7 cellular contexts compared by ENCODE assay signal in genomic region chr15:78766641-78767071, GRCh38. TPM values are rescaled to one million over a fixed set of nuclear protein-coding genes. Genes with fewer than 3 reads are reported as not detected.
DNase-seq lines count a peak whose midpoint lies in the region; ATAC-seq and TF ChIP-seq lines count a peak whose summit lies in the region.
"Not testable (repeated sequence)": the region's sequence is repeated elsewhere in the genome, so short reads cannot be mapped to it uniquely, and the experiment has no call there.

No MANE protein-coding gene starts in this region.

- not testable (repeated sequence) for TF ChIP-seq CTCF in WTC11 (IDR thresholded peaks at IDR 0.05)

- not testable (repeated sequence) for H3K4me3 ChIP-seq in BLaER1

- peak; percentile 8 for DNase-seq in WTC11 (ENCODE audit: low spot score)
- peak; percentile 73 for DNase-seq in cardiac septum (ENCODE audit: low spot score)
- DNase-seq in left lobe of liver (ENCODE audit: low spot score) = peak; percentile 29
- DNase-seq in mesenteric fat pad (ENCODE audit: low spot score) = peak; percentile 72
- DNase-seq in posterior vena cava (ENCODE audit: low spot score) = peak; percentile 54

- CTCF ChIA-PET in WTC11 (lab: Charles Lee) = interaction anchor here (1.1 to 2.1 kb wide), 3 partner anchors 10 to 45 kb away, joined by 5 to 7 read pairs (median 6); partner anchors contain the start of gene ADAMTS7

- peaks cover 18% of the 10 kb centered on the region for H3K4me1 Mint-ChIP-seq in WTC11
- H3K4me1 Mint-ChIP-seq in stimulated activated memory B cell treated with anti-CD40 and anti-IgM and Interleukin-4, amounts not matched to agents 10 μg/mL and 1 μg/mL and 100 μg/mL, for 72 hours = peaks cover 36% of the 10 kb centered on the region

- not testable (repeated sequence) for H3K27me3 ChIP-seq in BLaER1

- not testable (repeated sequence) for H3K36me3 Mint-ChIP-seq in WTC11; stimulated activated memory B cell treated with anti-CD40 and anti-IgM and Interleukin-4, amounts not matched to agents 10 μg/mL and 1 μg/mL and 100 μg/mL, for 72 hours

- 0 out of 2 replicates have a peak overlapping the region, but pooled peaks have one; percentile 51 for H3K27ac ChIP-seq in BLaER1

- POLR2A ChIA-PET in WTC11 (lab: Charles Lee) = not testable (repeated sequence)

- intact Hi-C loops in cardiac septum (cut with DNase I); posterior vena cava (cut with DNase I): not testable (repeated sequence)

- not testable (repeated sequence) for H3K4me3 Mint-ChIP-seq in WTC11; stimulated activated memory B cell treated with anti-CD40 and anti-IgM and Interleukin-4, amounts not matched to agents 10 μg/mL and 1 μg/mL and 100 μg/mL, for 72 hours

- ATAC-seq in WTC11; left lobe of liver; stimulated activated memory B cell treated with anti-CD40 and anti-IgM and Interleukin-4, amounts not matched to agents 10 μg/mL and 1 μg/mL and 100 μg/mL, for 72 hours: not testable (repeated sequence)

- not testable (repeated sequence) for H3K27ac Mint-ChIP-seq in WTC11
- peak overlapping the region; percentile 41 for H3K27ac Mint-ChIP-seq in stimulated activated memory B cell treated with anti-CD40 and anti-IgM and Interleukin-4, amounts not matched to agents 10 μg/mL and 1 μg/mL and 100 μg/mL, for 72 hours

- not testable (repeated sequence) for H3K9ac ChIP-seq in BLaER1

- H4K20me1 ChIP-seq in BLaER1 = not testable (repeated sequence)

- not testable (repeated sequence) for H3K27me3 Mint-ChIP-seq in WTC11 (ENCODE audit: low read depth); stimulated activated memory B cell treated with anti-CD40 and anti-IgM and Interleukin-4, amounts not matched to agents 10 μg/mL and 1 μg/mL and 100 μg/mL, for 72 hours

- peaks cover 82% of the 10 kb centered on the region for H3K4me1 ChIP-seq in BLaER1

- H3K4me2 ChIP-seq in BLaER1 = peak overlapping the region; percentile 30; the same call in 1 of the 2 replicates

- H3K9me3 Mint-ChIP-seq in WTC11; stimulated activated memory B cell treated with anti-CD40 and anti-IgM and Interleukin-4, amounts not matched to agents 10 μg/mL and 1 μg/mL and 100 μg/mL, for 72 hours: not testable (repeated sequence)

- not testable (repeated sequence) for H3K9me3 ChIP-seq in BLaER1

- H3K36me3 ChIP-seq in BLaER1 = not testable (repeated sequence)

RNA-seq across cellular contexts. Expression of gene ADAMTS7, which starts 44.6 kb away (rescaled TPM):
- total RNA-seq in WTC11 (2021) = 66.5 to 70.3 TPM (median 67.1 TPM) in 3 replicates
- total RNA-seq in cardiac septum = 17.8 TPM
- 0.86 TPM for total RNA-seq in left lobe of liver
- 13.2 TPM for total RNA-seq in mesenteric fat pad
- total RNA-seq in posterior vena cava = 1 to 10 TPM; 6.7 to 8.9 TPM

Comparison
In these comparisons a context has a peak if more than half of its experiments do, and no peak if none do; other contexts are left out.
1. DNase-seq: peak in every context shown above with its lines; median percentile 73 in cardiac septum; 72 in mesenteric fat pad; 54 in posterior vena cava; 29 in left lobe of liver; 8 in WTC11.